1 cellular context compared by ENCODE assay signal in genomic region chr17:50722746-50723145, GRCh38.
TF ChIP-seq lines count a peak whose summit lies in the region.

No MANE protein-coding gene starts in this region.

TF ChIP-seq in HepG2, 621 proteins besides CTCF, POLR2A, EP300 and RAD21:
- TF ChIP-seq TOE1 (CRISPR knock-in tag; IDR thresholded peaks at IDR 0.05) (no peak), RBAK (CRISPR knock-in tag; IDR thresholded peaks at IDR 0.05) (no peak), ZNF251 (CRISPR knock-in tag; IDR thresholded peaks at IDR 0.05) (no peak), ERF (CRISPR knock-in tag; IDR thresholded peaks at IDR 0.05) (peak; percentile 20; the same call in 1 of the 2 replicates), SOX5 (CRISPR knock-in tag; IDR thresholded peaks at IDR 0.05; ENCODE audit: borderline replicate concordance) (no peak), ARID3A (IDR thresholded peaks at IDR 0.05; ENCODE audit: low read depth, low read length) (0 out of 2 replicates have a peak, but pooled peaks have one; percentile 7)
